Comparison of ENCODE assay signal across 12 cellular contexts in the genomic region with DNA sequence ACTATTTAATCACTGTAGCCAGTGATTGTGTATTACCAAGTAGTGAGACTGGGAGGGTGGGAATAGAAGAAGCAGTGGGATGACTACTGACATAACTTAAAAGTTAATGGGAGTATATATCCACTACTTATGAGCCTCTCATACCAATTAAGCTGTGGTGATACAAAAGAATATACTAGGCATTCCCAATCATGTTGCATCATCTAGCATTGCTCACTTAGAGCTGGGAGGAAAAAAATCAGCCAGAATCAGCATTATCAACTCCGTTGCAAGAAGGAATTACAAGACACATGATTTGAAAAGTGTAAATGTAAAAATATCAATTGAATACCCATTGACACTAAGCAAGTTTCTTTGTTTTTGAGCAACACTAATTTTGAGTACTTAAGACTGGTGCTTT. TPM values are rescaled to one million over a fixed set of nuclear protein-coding genes. Genes with fewer than 3 reads are reported as not detected.
DNase-seq lines count a peak whose midpoint lies in the region; ATAC-seq and TF ChIP-seq lines count a peak whose summit lies in the region.
"Had no signal": no experiment of that assay in that cellular context is flagged by ENCODE, and none has a peak within 500 bp of the region (broad histone marks: within the 10 kb centered on the region; RNA-seq: fewer than 3 reads in every experiment).

No MANE protein-coding gene starts in this region.

- intact Hi-C loops in activated T-helper 1 cell treated with anti-CD3 and anti-CD28 coated beads, Interleukin-12 subunit alpha, Interleukin-12 subunit beta, Interleukin-2, Interleukin-4 antibody, amounts not matched to agents 30 ng/mL and 10 ng/mL and 1 ng/mL, durations not matched to agents 14 hours and 24 hours and 36 hours (cut with micrococcal nuclease), result loop anchor here (10.0 kb wide), 2 partner anchors 216 to 336 kb away; no protein-coding TSS in a partner anchor
- intact Hi-C loops in stomach (cut with DNase I; ENCODE audit: low total_unique reads), result no loop called here

- H3K27me3 ChIP-seq in stomach, result peaks cover 0 to 8% (median 8%) of the 10 kb centered on the region in 3 donors

- no peak for TF ChIP-seq POLR2A in stomach (IDR thresholded peaks at IDR 0.05)
- no peak for TF ChIP-seq POLR2A in GM18505 (IDR thresholded peaks at IDR 0.05; ENCODE audit: borderline replicate concordance, extremely low read depth, insufficient read depth, insufficient read length)

- no peak for DNase-seq in activated T-cell treated with anti-CD3 and anti-CD28 coated beads, Interleukin-2, amount 50 U/mL, for 4 hours
- DNase-seq in activated T-cell treated with anti-CD3 and anti-CD28 coated beads for 4 hours (no peak), glutamatergic neuron (no peak), stomach (no peak), kidney tubule cell (ENCODE audit: low spot score) (no peak)
- DNase-seq in activated T-helper 1 cell treated with anti-CD3 and anti-CD28 coated beads, Interleukin-12 subunit alpha, Interleukin-12 subunit beta, Interleukin-2, Interleukin-4 antibody, amounts not matched to agents 30 ng/mL and 10 ng/mL and 1 ng/mL, durations not matched to agents 14 hours and 24 hours and 36 hours (ENCODE audit: low spot score), result no peak
- no peak for DNase-seq in stimulated activated CD8-positive, alpha-beta memory T cell treated with anti-CD3 and anti-CD28 coated beads, Interleukin-4, amount 100 ng/mL, for 48 hours
- DNase-seq: NCI-H226, OCI-M1 had no signal

- TF ChIP-seq EP300 in stomach (IDR thresholded peaks at IDR 0.05), result no peak

- H3K9me3 Mint-ChIP-seq in activated T-cell treated with anti-CD3 and anti-CD28 coated beads, Interleukin-2, amount 50 U/mL, for 4 hours, result no peaks in the 10 kb centered on the region
- no peaks in the 10 kb centered on the region for H3K9me3 Mint-ChIP-seq in activated T-helper 1 cell treated with anti-CD3 and anti-CD28 coated beads, Interleukin-12 subunit alpha, Interleukin-12 subunit beta, Interleukin-2, Interleukin-4 antibody, amounts not matched to agents 30 ng/mL and 10 ng/mL and 1 ng/mL, durations not matched to agents 14 hours and 24 hours and 36 hours
- peaks cover 2% of the 10 kb centered on the region for H3K9me3 Mint-ChIP-seq in glutamatergic neuron (ENCODE audit: unreplicated experiment)
- H3K9me3 Mint-ChIP-seq: IgD-negative memory B cell had no signal

- no peak for TF ChIP-seq CTCF in glutamatergic neuron (IDR thresholded peaks at IDR 0.05; ENCODE audit: partially characterized antibody, unreplicated experiment)
- TF ChIP-seq CTCF in stomach (IDR thresholded peaks at IDR 0.05), result no peak

- peak overlapping the region in 3 of 5 donors; percentile 70 to 84 (median 79) for H3K27ac ChIP-seq in stomach
- H3K27ac ChIP-seq: SK-N-MC had no signal

- no peaks in the 10 kb centered on the region for H3K36me3 Mint-ChIP-seq in activated T-cell treated with anti-CD3 and anti-CD28 coated beads, Interleukin-2, amount 50 U/mL, for 4 hours (ENCODE audit: insufficient read depth)
- peaks cover 2% of the 10 kb centered on the region for H3K36me3 Mint-ChIP-seq in activated T-helper 1 cell treated with anti-CD3 and anti-CD28 coated beads, Interleukin-12 subunit alpha, Interleukin-12 subunit beta, Interleukin-2, Interleukin-4 antibody, amounts not matched to agents 30 ng/mL and 10 ng/mL and 1 ng/mL, durations not matched to agents 14 hours and 24 hours and 36 hours (ENCODE audit: low read depth)
- H3K36me3 Mint-ChIP-seq in glutamatergic neuron (ENCODE audit: unreplicated experiment), result no peaks in the 10 kb centered on the region
- H3K36me3 Mint-ChIP-seq: IgD-negative memory B cell had no signal

- H3K4me1 ChIP-seq in stomach, result peaks cover 0 to 36% (median 14%) of the 10 kb centered on the region in 4 donors

- WGBS in stomach, 5 donors, result 85 to 95% (median 89%) methylated on average over 1 of the region's 1 CpG

- H3K27ac Mint-ChIP-seq in activated T-helper 1 cell treated with anti-CD3 and anti-CD28 coated beads, Interleukin-12 subunit alpha, Interleukin-12 subunit beta, Interleukin-2, Interleukin-4 antibody, amounts not matched to agents 30 ng/mL and 10 ng/mL and 1 ng/mL, durations not matched to agents 14 hours and 24 hours and 36 hours, result no peak overlapping the region
- peak overlapping the region; percentile 83 for H3K27ac Mint-ChIP-seq in glutamatergic neuron (ENCODE audit: unreplicated experiment)

- H3K4me1 Mint-ChIP-seq in activated T-cell treated with anti-CD3 and anti-CD28 coated beads, Interleukin-2, amount 50 U/mL, for 4 hours (ENCODE audit: low read depth), result peaks cover 14% of the 10 kb centered on the region
- H3K4me1 Mint-ChIP-seq in activated T-helper 1 cell treated with anti-CD3 and anti-CD28 coated beads, Interleukin-12 subunit alpha, Interleukin-12 subunit beta, Interleukin-2, Interleukin-4 antibody, amounts not matched to agents 30 ng/mL and 10 ng/mL and 1 ng/mL, durations not matched to agents 14 hours and 24 hours and 36 hours (ENCODE audit: low read depth), result peaks cover 16% of the 10 kb centered on the region
- H3K4me1 Mint-ChIP-seq in glutamatergic neuron (ENCODE audit: low read depth, unreplicated experiment), result peaks cover 19% of the 10 kb centered on the region

- peaks cover 6% of the 10 kb centered on the region for H3K27me3 Mint-ChIP-seq in activated T-cell treated with anti-CD3 and anti-CD28 coated beads, Interleukin-2, amount 50 U/mL, for 4 hours (ENCODE audit: low read depth)
- H3K27me3 Mint-ChIP-seq in activated T-helper 1 cell treated with anti-CD3 and anti-CD28 coated beads, Interleukin-12 subunit alpha, Interleukin-12 subunit beta, Interleukin-2, Interleukin-4 antibody, amounts not matched to agents 30 ng/mL and 10 ng/mL and 1 ng/mL, durations not matched to agents 14 hours and 24 hours and 36 hours (ENCODE audit: insufficient read depth), result peaks cover 57% of the 10 kb centered on the region
- peaks cover 5% of the 10 kb centered on the region for H3K27me3 Mint-ChIP-seq in glutamatergic neuron (ENCODE audit: unreplicated experiment)

- ATAC-seq in activated T-cell treated with anti-CD3 and anti-CD28 coated beads, Interleukin-2, amount 50 U/mL, for 4 hours, result no peak
- no peak for ATAC-seq in GM18505 (IDR thresholded peaks at IDR 0.05; ENCODE audit: unreplicated experiment)

- H3K4me3 Mint-ChIP-seq in activated T-cell treated with anti-CD3 and anti-CD28 coated beads, Interleukin-2, amount 50 U/mL, for 4 hours, result peak overlapping the region; percentile 29
- peak overlapping the region; percentile 23 for H3K4me3 Mint-ChIP-seq in activated T-helper 1 cell treated with anti-CD3 and anti-CD28 coated beads, Interleukin-12 subunit alpha, Interleukin-12 subunit beta, Interleukin-2, Interleukin-4 antibody, amounts not matched to agents 30 ng/mL and 10 ng/mL and 1 ng/mL, durations not matched to agents 14 hours and 24 hours and 36 hours
- H3K4me3 Mint-ChIP-seq in glutamatergic neuron (ENCODE audit: unreplicated experiment), result peak overlapping the region; percentile 72

- no peaks in the 10 kb centered on the region for H3K9me3 ChIP-seq in stomach

- no peak overlapping the region for H3K4me3 ChIP-seq in stomach
- H3K4me3 ChIP-seq: SK-N-MC had no signal

- no peaks in the 10 kb centered on the region for H3K36me3 ChIP-seq in stomach

RNA-seq across cellular contexts. Expression of gene PPP1R36, which starts 0.7 kb away (rescaled TPM):
- total RNA-seq in activated T-cell treated with anti-CD3 and anti-CD28 coated beads, Interleukin-2, amount 50 U/mL, for 4 hours, result not detected
- not detected in 2 replicates for total RNA-seq in activated T-helper 1 cell treated with anti-CD3 and anti-CD28 coated beads, Interleukin-12 subunit alpha, Interleukin-12 subunit beta, Interleukin-2, Interleukin-4 antibody, amounts not matched to agents 30 ng/mL and 10 ng/mL and 1 ng/mL, durations not matched to agents 14 hours and 24 hours and 36 hours
- total RNA-seq in glutamatergic neuron (ENCODE audit: unreplicated experiment), result 2.4 TPM
- total RNA-seq in stomach, result 1 to 10 TPM in 2 of 5 donors, not detected in 3; 4.1 to 6.2 TPM
- polyA plus RNA-seq in stomach, result 10 to 100 TPM in 1 of 3 donors, 1 to 10 TPM in 2; 3.2 to 13.1 (median 6.8) TPM
- polyA plus RNA-seq: IgD-negative memory B cell had no signal

RNA-seq across cellular contexts. Expression of gene HSPA2, which starts 8.5 kb away (rescaled TPM):
- total RNA-seq in activated T-cell treated with anti-CD3 and anti-CD28 coated beads, Interleukin-2, amount 50 U/mL, for 4 hours, result 1 to 10 TPM; 1.4 to 1.8 (median 1.4) TPM
- total RNA-seq in activated T-helper 1 cell treated with anti-CD3 and anti-CD28 coated beads, Interleukin-12 subunit alpha, Interleukin-12 subunit beta, Interleukin-2, Interleukin-4 antibody, amounts not matched to agents 30 ng/mL and 10 ng/mL and 1 ng/mL, durations not matched to agents 14 hours and 24 hours and 36 hours, result 11.2 and 11.6 TPM in 2 replicates
- 23.9 TPM for total RNA-seq in glutamatergic neuron (ENCODE audit: unreplicated experiment)
- 10 to 100 TPM in 4 of 5 donors, under 1 TPM in 1; under 0.01 to 29.3 (median 16.9) TPM for total RNA-seq in stomach
- 10 to 100 TPM in 1 of 3 donors, 1 to 10 TPM in 2; 3.5 to 27.5 (median 5.6) TPM for polyA plus RNA-seq in stomach

RNA-seq across cellular contexts. Expression of gene ZBTB1, which starts 44.4 kb away (rescaled TPM):
- total RNA-seq in activated T-cell treated with anti-CD3 and anti-CD28 coated beads, Interleukin-2, amount 50 U/mL, for 4 hours, result 10 to 100 TPM; 24.0 to 28.5 (median 27.1) TPM
- total RNA-seq in activated T-helper 1 cell treated with anti-CD3 and anti-CD28 coated beads, Interleukin-12 subunit alpha, Interleukin-12 subunit beta, Interleukin-2, Interleukin-4 antibody, amounts not matched to agents 30 ng/mL and 10 ng/mL and 1 ng/mL, durations not matched to agents 14 hours and 24 hours and 36 hours, result 41.2 and 46.8 TPM in 2 replicates
- total RNA-seq in glutamatergic neuron (ENCODE audit: unreplicated experiment), result 16.6 TPM
- 100 to 1,000 TPM in 1 of 5 donors, 10 to 100 TPM in 4; 32.6 to 137 (median 44.9) TPM for total RNA-seq in stomach
- 10 to 100 TPM in 2 of 3 donors, 1 to 10 TPM in 1; 9.8 to 14.5 (median 11.5) TPM for polyA plus RNA-seq in stomach

RNA-seq across cellular contexts. Expression of gene ZBTB25, which starts 45.4 kb away (rescaled TPM):
- total RNA-seq in activated T-cell treated with anti-CD3 and anti-CD28 coated beads, Interleukin-2, amount 50 U/mL, for 4 hours, result 10 to 100 TPM; 12.8 to 13.5 (median 13.1) TPM
- 18.6 and 19.6 TPM in 2 replicates for total RNA-seq in activated T-helper 1 cell treated with anti-CD3 and anti-CD28 coated beads, Interleukin-12 subunit alpha, Interleukin-12 subunit beta, Interleukin-2, Interleukin-4 antibody, amounts not matched to agents 30 ng/mL and 10 ng/mL and 1 ng/mL, durations not matched to agents 14 hours and 24 hours and 36 hours
- total RNA-seq in glutamatergic neuron (ENCODE audit: unreplicated experiment), result 9.4 TPM
- total RNA-seq in stomach, result 10 to 100 TPM in 1 of 5 donors, 1 to 10 TPM in 4; 2.3 to 10.1 (median 5.4) TPM
- 1 to 10 TPM; 2.4 to 2.9 (median 2.6) TPM for polyA plus RNA-seq in stomach
